Comparison of ENCODE assay signal across 8 cellular contexts in genomic region chr12:13000616-13000934, GRCh38. TPM values are rescaled to one million over a fixed set of nuclear protein-coding genes. Genes with fewer than 3 reads are reported as not detected.
DNase-seq lines count a peak whose midpoint lies in the region; ATAC-seq, FAIRE-seq and TF ChIP-seq lines count a peak whose summit lies in the region.

No MANE protein-coding gene starts in this region.

- CTCF ChIA-PET in WTC11 (lab: Charles Lee), result no interaction called here

- POLR2A ChIA-PET in WTC11 (lab: Charles Lee), result no interaction called here

- peak overlapping the region; percentile 64 to 78 (median 70) for H3K4me3 ChIP-seq in pancreas

- DNase-seq in COLO829 (ENCODE audit: low spot score) (peak; percentile 16), HS-27A (ENCODE audit: low read depth) (peak; percentile 42), WTC11 (ENCODE audit: low spot score) (no peak), foreskin melanocyte (peak; percentile 58), pancreas (peak in 1 of 6 donors; percentile 24), putamen (ENCODE audit: low spot score) (no peak), NCI-H146 (lab: John Stamatoyannopoulos, UW) (no peak)

- H3K4me3 Mint-ChIP-seq in WTC11, result peak overlapping the region; percentile 89

- peak; percentile 32 for ATAC-seq in GM19467 (IDR thresholded peaks at IDR 0.05; ENCODE audit: unreplicated experiment)
- ATAC-seq in WTC11, result peak; percentile 33
- peak; percentile 30 to 47 (median 38) for ATAC-seq in pancreas

- FAIRE-seq in pancreas (lab: Jason Lieb, UNC), result no peak

- H3K27ac Mint-ChIP-seq in WTC11, result peak overlapping the region; percentile 22; the same call in 1 of the 2 replicates

- H3K27me3 Mint-ChIP-seq in WTC11 (ENCODE audit: low read depth), result peaks cover 32% of the 10 kb centered on the region

- H3K36me3 Mint-ChIP-seq in WTC11, result no peaks in the 10 kb centered on the region

- no peaks in the 10 kb centered on the region for H3K27me3 ChIP-seq in pancreas

- H3K4me1 ChIP-seq in pancreas, result peaks cover 6 to 20% (median 16%) of the 10 kb centered on the region in 3 donors

- H3K36me3 ChIP-seq in pancreas, result no peaks in the 10 kb centered on the region

- TF ChIP-seq CTCF in WTC11 (IDR thresholded peaks at IDR 0.05) (no peak), pancreas (IDR thresholded peaks at IDR 0.05) (no peak)

- WGBS in pancreas, 2 donors, result 0% methylated on average over 14 to 16 of the region's 16 CpGs

- H3K4me1 Mint-ChIP-seq in WTC11, result peaks cover 55% of the 10 kb centered on the region

- intact Hi-C loops in pancreas (cut with DNase I), result no loop called here

- H3K9me3 ChIP-seq in pancreas, result no peaks in the 10 kb centered on the region

- peak overlapping the region; percentile 60 to 92 (median 83) for H3K27ac ChIP-seq in pancreas

- no peaks in the 10 kb centered on the region for H3K9me3 Mint-ChIP-seq in WTC11

TF ChIP-seq in WTC11, 78 proteins besides CTCF, POLR2A, EP300 and RAD21:
- TF ChIP-seq, protein P1, sequence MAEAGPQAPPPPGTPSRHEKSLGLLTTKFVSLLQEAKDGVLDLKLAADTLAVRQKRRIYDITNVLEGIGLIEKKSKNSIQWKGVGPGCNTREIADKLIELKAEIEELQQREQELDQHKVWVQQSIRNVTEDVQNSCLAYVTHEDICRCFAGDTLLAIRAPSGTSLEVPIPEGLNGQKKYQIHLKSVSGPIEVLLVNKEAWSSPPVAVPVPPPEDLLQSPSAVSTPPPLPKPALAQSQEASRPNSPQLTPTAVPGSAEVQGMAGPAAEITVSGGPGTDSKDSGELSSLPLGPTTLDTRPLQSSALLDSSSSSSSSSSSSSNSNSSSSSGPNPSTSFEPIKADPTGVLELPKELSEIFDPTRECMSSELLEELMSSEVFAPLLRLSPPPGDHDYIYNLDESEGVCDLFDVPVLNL (CRISPR knock-in tag; IDR thresholded peaks at IDR 0.05; ENCODE audit: borderline replicate concordance, low read depth), result 0 out of 2 replicates have a peak, but pooled peaks have one; percentile 20
- TF ChIP-seq RORB (CRISPR knock-in tag; IDR thresholded peaks at IDR 0.05), result no peak
- TF ChIP-seq, protein P2, sequence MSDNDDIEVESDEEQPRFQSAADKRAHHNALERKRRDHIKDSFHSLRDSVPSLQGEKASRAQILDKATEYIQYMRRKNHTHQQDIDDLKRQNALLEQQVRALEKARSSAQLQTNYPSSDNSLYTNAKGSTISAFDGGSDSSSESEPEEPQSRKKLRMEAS (CRISPR knock-in tag; IDR thresholded peaks at IDR 0.05), result no peak

RNA-seq across cellular contexts. Expression of gene HEBP1, which starts 0.5 kb away (rescaled TPM):
- total RNA-seq in WTC11 (2021) (61.6 to 62.7 TPM (median 61.8 TPM) in 3 replicates), pancreas (10 to 100 TPM; 37.4 to 57.6 (median 49.1) TPM)
- 10 to 100 TPM; 25.8 to 41.6 TPM for polyA plus RNA-seq in pancreas

RNA-seq across cellular contexts. Expression of gene FAM234B, which starts 43.6 kb away (rescaled TPM):
- total RNA-seq in WTC11 (2021) (25.9 to 28.6 TPM (median 26.2 TPM) in 3 replicates), pancreas (1 to 10 TPM; 3.5 to 4.6 (median 4.0) TPM)
- polyA plus RNA-seq in pancreas, result 1 to 10 TPM; 1.1 to 2.3 TPM

RNA-seq across cellular contexts. Expression of gene GPRC5D, which starts 48.6 kb away (rescaled TPM):
- total RNA-seq in WTC11 (2021) (0.33 TPM in 1 of 3 replicates, not detected in the others), pancreas (under 1 TPM in 1 of 6 donors, not detected in 5; 0.24 TPM)
- polyA plus RNA-seq in pancreas, result under 1 TPM; 0.33 to 0.42 TPM

Comparison
In these comparisons a context has a peak if more than half of its experiments do, and no peak if none do; other contexts are left out.
1. DNase-seq: peak in COLO829 (single experiment), HS-27A (single experiment) and foreskin melanocyte (single experiment); none in WTC11 (single experiment), putamen (single experiment) and NCI-H146 (single experiment).
2. Peak in every context shown above with its lines, with median percentiles within 50 percentile points of each other: ATAC-seq.